In the genomic region with DNA sequence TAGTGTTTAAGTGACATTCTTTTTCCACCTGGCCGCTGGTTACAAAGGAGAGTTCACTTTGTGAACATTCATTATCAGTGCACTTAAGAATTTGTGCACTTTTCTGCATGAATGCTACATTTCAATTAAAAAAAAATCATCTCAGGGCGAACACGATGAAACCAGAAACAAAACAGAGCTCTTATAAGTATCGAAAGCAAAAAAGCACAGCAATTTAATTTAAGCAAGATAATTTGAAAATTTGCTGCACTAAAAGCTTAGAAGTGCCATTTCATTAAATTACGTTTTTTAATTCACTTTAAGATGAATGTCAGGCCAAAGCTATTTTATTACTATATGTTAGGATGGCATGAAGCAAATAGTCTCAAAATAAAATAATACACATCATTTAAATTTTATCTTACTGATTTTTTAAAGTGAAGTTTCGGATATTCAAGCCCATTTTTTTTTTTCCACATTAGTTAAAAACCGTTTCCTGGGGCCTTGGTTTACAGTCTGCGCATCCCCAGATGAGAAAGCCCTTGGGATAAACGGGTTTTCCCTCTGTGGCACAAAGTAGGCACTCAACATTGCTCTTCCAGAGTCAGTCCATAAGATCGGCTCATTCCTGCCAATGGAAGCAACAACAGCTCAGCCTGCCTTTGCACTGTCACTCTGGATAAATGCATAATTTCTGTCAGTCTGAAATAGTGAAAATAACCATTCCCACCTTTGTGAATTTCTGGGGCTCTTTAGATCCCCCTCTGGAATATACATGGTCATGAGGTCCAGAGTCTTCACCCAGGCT, we compare ENCODE assay signal across 2 cellular contexts.
A peak's percentile ranks its signal among the peaks of the same experiment; 100 is the strongest.
TF ChIP-seq lines count a peak whose summit lies in the region.

No MANE protein-coding gene starts in this region.

TF ChIP-seq in SK-N-SH, 30 proteins besides CTCF, POLR2A, EP300 and RAD21:
- no peak for TF ChIP-seq FOXM1 (IDR thresholded peaks at IDR 0.05; ENCODE audit: low read depth)
- peak; percentile 34; the same call in 1 of the 2 replicates for TF ChIP-seq MXI1 (IDR thresholded peaks at IDR 0.05; ENCODE audit: low read depth, low read length)
- no peak for TF ChIP-seq USF1 (IDR thresholded peaks at IDR 0.05; ENCODE audit: borderline replicate concordance, low read depth)
- TF ChIP-seq TEAD4 (IDR thresholded peaks at IDR 0.05; ENCODE audit: borderline replicate concordance, insufficient read depth) = 0 out of 2 replicates have a peak, but pooled peaks have one; percentile 24
- peak; percentile 51 for TF ChIP-seq CHD2 (IDR thresholded peaks at IDR 0.05; ENCODE audit: low read length, partially characterized antibody)
- TF ChIP-seq RCOR1 (IDR thresholded peaks at IDR 0.05; ENCODE audit: low read length) = peak; percentile 73; the same call in 1 of the 2 replicates
- peak; percentile 59 for TF ChIP-seq GATA2 (CRISPR knock-in tag; IDR thresholded peaks at IDR 0.05)
- no peak for TF ChIP-seq MAX (IDR thresholded peaks at IDR 0.05; ENCODE audit: low read depth)

TF ChIP-seq in H1, 55 proteins besides CTCF, POLR2A, EP300 and RAD21:
- TF ChIP-seq KDM1A (IDR thresholded peaks at IDR 0.05; ENCODE audit: borderline replicate concordance, low read length) (no peak), EZH2 (IDR thresholded peaks at IDR 0.05; ENCODE audit: low read depth, low read length, severe bottlenecking) (no peak), GABPA (IDR thresholded peaks at IDR 0.05; ENCODE audit: borderline replicate concordance, insufficient read depth, low read length) (no peak), SP2 (IDR thresholded peaks at IDR 0.05; ENCODE audit: low read length) (no peak)
